Comparison of ENCODE assay signal across 8 cellular contexts in the genomic region with DNA sequence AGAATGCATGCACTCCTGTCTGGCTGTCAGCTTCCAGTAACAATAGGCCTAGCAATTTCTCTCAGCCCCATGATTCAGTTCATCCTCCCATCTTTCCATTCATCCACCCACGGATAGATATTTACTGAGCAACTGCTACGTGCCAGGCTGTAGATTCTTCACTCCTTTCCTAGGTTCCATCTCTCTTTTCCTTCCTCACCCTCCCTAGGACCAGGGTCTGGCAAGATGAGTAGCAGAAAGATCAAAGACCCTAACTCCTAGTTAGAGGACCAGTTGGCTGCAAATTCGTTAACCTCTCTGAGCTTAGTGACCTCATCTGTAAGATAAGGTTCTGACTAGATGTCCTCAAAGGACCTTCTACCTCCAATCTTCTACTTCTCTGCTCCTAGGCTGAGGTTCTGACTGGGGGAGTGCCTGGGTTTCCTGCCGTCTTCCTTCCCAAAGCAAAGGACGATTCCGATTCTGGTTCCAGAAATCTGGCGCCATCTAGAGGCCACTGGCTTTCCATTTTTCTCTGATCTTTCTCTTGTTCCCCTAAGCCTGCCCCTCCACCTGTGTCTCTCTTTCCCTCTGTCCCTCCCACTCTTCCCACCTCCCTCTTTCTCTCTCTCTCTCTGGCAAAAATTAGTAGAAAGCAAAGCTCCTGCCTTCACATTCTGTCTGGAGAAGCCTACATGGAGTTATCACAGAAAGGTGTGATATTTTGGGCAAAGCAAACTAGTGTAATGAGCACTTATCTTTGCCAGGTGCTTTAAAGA. TPM values are rescaled to one million over a fixed set of nuclear protein-coding genes. Genes with fewer than 3 reads are reported as not detected.
DNase-seq lines count a peak whose midpoint lies in the region; ATAC-seq and TF ChIP-seq lines count a peak whose summit lies in the region.

No MANE protein-coding gene starts in this region.

- 29% methylated on average over 6 of the region's 7 CpGs for WGBS in mesenchymal stem cell

- H3K4me2 ChIP-seq in mesenchymal stem cell (ENCODE audit: low read length, poor library complexity, severe bottlenecking), result no peak overlapping the region

- H2BK5ac ChIP-seq in mesenchymal stem cell (ENCODE audit: low read depth, low read length, poor library complexity, severe bottlenecking), result no peak overlapping the region

- peak overlapping the region; percentile 17 for H3K27ac Mint-ChIP-seq in activated CD8-positive, alpha-beta T cell treated with anti-CD3 and anti-CD28 coated beads for 36 hours

- H3K36me3 ChIP-seq in BE2C (no peaks in the 10 kb centered on the region), HAP-1 (replicated peaks) (no peaks in the 10 kb centered on the region), mesenchymal stem cell (ENCODE audit: control insufficient read depth in 1 of 2, insufficient read depth in 2 of 2, low read depth in 1 of 2, low read length in 2 of 2) (peaks cover 50 to 67% of the 10 kb centered on the region in 2 experiments)

- peak overlapping the region; percentile 36 for H3K9ac ChIP-seq in mesenchymal stem cell (ENCODE audit: low read length)

- no peak overlapping the region for H4K91ac ChIP-seq in mesenchymal stem cell (ENCODE audit: low read length)

- in situ Hi-C loops in HAP-1 (cut with MboI; ENCODE audit: low sequenced_read_pairs), result no loop called here

- no peak overlapping the region for H3K23ac ChIP-seq in mesenchymal stem cell (ENCODE audit: low read length in 2 of 2)

- CTCF ChIA-PET in activated CD8-positive, alpha-beta T cell treated with anti-CD3 and anti-CD28 coated beads for 36 hours (lab: Charles Lee), result interaction anchor here (0.6 to 9.3 kb wide), 39 partner anchors 11 to 298 kb away, joined by 3 to 83 read pairs (median 3); no protein-coding TSS in a partner anchor

- no peak overlapping the region for H3K18ac ChIP-seq in mesenchymal stem cell (ENCODE audit: low read depth in 1 of 2, low read length in 2 of 2)

- peak; percentile 73 for DNase-seq in BE2C
- DNase-seq in HAP-1 (ENCODE audit: low spot score in 2 of 2), result peak; percentile 48 to 80
- peak; percentile 48 for DNase-seq in NCI-H774 (lab: John Stamatoyannopoulos, UW)
- DNase-seq in activated CD8-positive, alpha-beta T cell treated with anti-CD3 and anti-CD28 coated beads for 36 hours, result peak; percentile 82
- DNase-seq in effector CD8-positive, alpha-beta T cell (lab: John Stamatoyannopoulos, UW), result peak; percentile 49
- DNase-seq in mesenchymal stem cell, result peak; percentile 69
- peak; percentile 44 to 61 for DNase-seq in stimulated activated CD8-positive, alpha-beta memory T cell treated with anti-CD3 and anti-CD28 coated beads, Interleukin-2, amount 100 ng/mL, for 48 hours (ENCODE audit: low read depth in 2 of 2)

- H3K4ac ChIP-seq in mesenchymal stem cell (ENCODE audit: low read depth in 1 of 2, low read length in 2 of 2), result no peak overlapping the region

- ATAC-seq in activated CD8-positive, alpha-beta T cell treated with anti-CD3 and anti-CD28 coated beads for 36 hours, result peak; percentile 67
- ATAC-seq in GM18502 (IDR thresholded peaks at IDR 0.05; ENCODE audit: poor library complexity, unreplicated experiment), result no peak

- peaks cover 5% of the 10 kb centered on the region for H3K79me1 ChIP-seq in mesenchymal stem cell (replicated peaks; ENCODE audit: low read length, poor library complexity, severe bottlenecking)

- POLR2A ChIA-PET in activated CD8-positive, alpha-beta T cell treated with anti-CD3 and anti-CD28 coated beads for 36 hours (lab: Charles Lee), result interaction anchor here (0.8 kb wide), 1 partner anchor 183 kb away, joined by 3 read pairs; no protein-coding TSS in a partner anchor

- no peaks in the 10 kb centered on the region for H3K36me3 Mint-ChIP-seq in activated CD8-positive, alpha-beta T cell treated with anti-CD3 and anti-CD28 coated beads for 36 hours (ENCODE audit: low read depth)

- H3K27me3 ChIP-seq in BE2C, result no peaks in the 10 kb centered on the region
- H3K27me3 ChIP-seq in HAP-1 (ENCODE audit: low read depth), result no peaks in the 10 kb centered on the region
- no peaks in the 10 kb centered on the region for H3K27me3 ChIP-seq in mesenchymal stem cell (ENCODE audit: control insufficient read depth in 1 of 2, insufficient read depth in 1 of 2, low read length in 2 of 2)

- no peak overlapping the region for H2AK5ac ChIP-seq in mesenchymal stem cell (ENCODE audit: low read length, severe bottlenecking)

- H3K4me1 ChIP-seq in BE2C (peaks cover 7% of the 10 kb centered on the region; the same call in 1 of the 2 replicates), HAP-1 (no peaks in the 10 kb centered on the region), mesenchymal stem cell (ENCODE audit: control insufficient read depth, insufficient read depth, low read depth, low read length) (peaks cover 25% of the 10 kb centered on the region)

- H2BK15ac ChIP-seq in mesenchymal stem cell (ENCODE audit: low read depth, poor library complexity, severe bottlenecking), result no peak overlapping the region

- H3K4me3 Mint-ChIP-seq in activated CD8-positive, alpha-beta T cell treated with anti-CD3 and anti-CD28 coated beads for 36 hours, result no peak overlapping the region

- H3K9me3 Mint-ChIP-seq in activated CD8-positive, alpha-beta T cell treated with anti-CD3 and anti-CD28 coated beads for 36 hours, result no peaks in the 10 kb centered on the region

- intact Hi-C loops in activated CD8-positive, alpha-beta T cell treated with anti-CD3 and anti-CD28 coated beads for 36 hours (cut with micrococcal nuclease), result loop anchor here (2.0 kb wide), 2 partner anchors 140 to 208 kb away; no protein-coding TSS in a partner anchor

- no peak overlapping the region for H3K27ac ChIP-seq in mesenchymal stem cell (ENCODE audit: low read length, poor library complexity, severe bottlenecking)

- peak; percentile 84 for TF ChIP-seq CTCF in BE2C (IDR thresholded peaks at IDR 0.05; ENCODE audit: low read depth, low read length)
- peak; percentile 84 for TF ChIP-seq CTCF in activated CD8-positive, alpha-beta T cell treated with anti-CD3 and anti-CD28 coated beads for 36 hours (IDR thresholded peaks at IDR 0.05)

- H4K8ac ChIP-seq in mesenchymal stem cell (ENCODE audit: low read length), result no peak overlapping the region

- H3K9me3 ChIP-seq in BE2C (no peaks in the 10 kb centered on the region), HAP-1 (no peaks in the 10 kb centered on the region), mesenchymal stem cell (ENCODE audit: control insufficient read depth, low read length) (no peaks in the 10 kb centered on the region)

- no peak overlapping the region for H2BK120ac ChIP-seq in mesenchymal stem cell (ENCODE audit: low read depth, low read length)

- no peak overlapping the region for H2BK12ac ChIP-seq in mesenchymal stem cell (ENCODE audit: low read length in 2 of 2)

- no peak overlapping the region for H3K4me3 ChIP-seq in BE2C (ENCODE audit: low read depth, low read length)
- no peak overlapping the region for H3K4me3 ChIP-seq in HAP-1
- H3K4me3 ChIP-seq in mesenchymal stem cell (ENCODE audit: insufficient read depth in 1 of 2, low read depth in 1 of 2, low read length in 2 of 2), result no peak overlapping the region

- H3K27me3 Mint-ChIP-seq in activated CD8-positive, alpha-beta T cell treated with anti-CD3 and anti-CD28 coated beads for 36 hours, result no peaks in the 10 kb centered on the region

- no peak overlapping the region for H2AFZ ChIP-seq in mesenchymal stem cell (ENCODE audit: low read depth, low read length)

- H3K4me1 Mint-ChIP-seq in activated CD8-positive, alpha-beta T cell treated with anti-CD3 and anti-CD28 coated beads for 36 hours (ENCODE audit: low read depth), result peaks cover 8% of the 10 kb centered on the region

- H3K14ac ChIP-seq in mesenchymal stem cell (ENCODE audit: low read length in 2 of 2), result no peak overlapping the region

RNA-seq across cellular contexts. Expression of gene TBATA, which starts 26.2 kb away (rescaled TPM):
- not detected for polyA plus RNA-seq in BE2C (2012; ENCODE audit: insufficient read depth, insufficient read length, low read depth)
- total RNA-seq in activated CD8-positive, alpha-beta T cell treated with anti-CD3 and anti-CD28 coated beads for 36 hours, result not detected
- not detected for polyA plus RNA-seq in mesenchymal stem cell (2013, experiment 1 of 2)
- polyA plus RNA-seq in mesenchymal stem cell (2013, experiment 2 of 2), result not detected

RNA-seq across cellular contexts. Expression of gene SGPL1, which starts 56.8 kb away (rescaled TPM):
- polyA plus RNA-seq in BE2C (2012; ENCODE audit: insufficient read depth, insufficient read length, low read depth), result 22.7 TPM
- 10 to 100 TPM; 13.7 to 16.6 TPM for total RNA-seq in activated CD8-positive, alpha-beta T cell treated with anti-CD3 and anti-CD28 coated beads for 36 hours
- 18.5 TPM for polyA plus RNA-seq in mesenchymal stem cell (2013, experiment 1 of 2)
- polyA plus RNA-seq in mesenchymal stem cell (2013, experiment 2 of 2), result 18.4 TPM
